Comparison of ENCODE assay signal across 11 cellular contexts in genomic region chr18:22171263-22171838, GRCh38. TPM values are rescaled to one million over a fixed set of nuclear protein-coding genes. Genes with fewer than 3 reads are reported as not detected.
DNase-seq lines count a peak whose midpoint lies in the region; ATAC-seq lines count a peak whose summit lies in the region.
"Had no signal": no experiment of that assay in that cellular context is flagged by ENCODE, and none has a peak within 500 bp of the region (broad histone marks: within the 10 kb centered on the region; RNA-seq: fewer than 3 reads in every experiment).

No MANE protein-coding gene starts in this region.

- peaks cover 5 to 21% (median 16%) of the 10 kb centered on the region in 11 experiments; a peak in 19 of 22 replicates for H3K9me3 ChIP-seq in BLaER1 treated with 17β-estradiol and CSF1 and Interleukin-3, amounts not matched to agents 10 nM and 100 nM (replicated peaks in 1 of 11)
- no peaks in the 10 kb centered on the region for H3K9me3 ChIP-seq in right cardiac atrium (ENCODE audit: control insufficient read depth, low read length)

- H3K4me2 ChIP-seq in BLaER1 treated with 17β-estradiol and CSF1 and Interleukin-3, amounts not matched to agents 10 nM and 100 nM = peak overlapping the region; percentile 82 to 99 (median 96)

- no peak for ATAC-seq in activated naive CD8-positive, alpha-beta T cell treated with anti-CD3 and anti-CD28 coated beads, Interleukin-2, amount 10 ng/mL, durations not matched to agents 7 days and 5 days (ENCODE audit: low read depth)
- no peak for ATAC-seq in right cardiac atrium

- H3K27ac ChIP-seq in BLaER1 treated with 17β-estradiol and CSF1 and Interleukin-3, amounts not matched to agents 10 nM and 100 nM = no peak overlapping the region
- peak overlapping the region; percentile 49 for H3K27ac ChIP-seq in right cardiac atrium (ENCODE audit: low read length)
- H3K27ac ChIP-seq: foreskin keratinocyte had no signal

- peak overlapping the region in 6 of 11 experiments; percentile 80 to 87 (median 86); a peak in 8 of 22 replicates for H3K9ac ChIP-seq in BLaER1 treated with 17β-estradiol and CSF1 and Interleukin-3, amounts not matched to agents 10 nM and 100 nM

- POLR2A ChIA-PET in activated naive CD8-positive, alpha-beta T cell treated with anti-CD3 and anti-CD28 coated beads, Interleukin-2, amount 10 ng/mL, durations not matched to agents 7 days and 5 days (lab: Charles Lee) = no interaction called here

- H3K4me3 ChIP-seq in BLaER1 treated with 17β-estradiol and CSF1 and Interleukin-3, amounts not matched to agents 10 nM and 100 nM = peak overlapping the region; percentile 80 to 95 (median 91); a peak in 18 of 20 replicates
- H3K4me3 ChIP-seq in right cardiac atrium (ENCODE audit: low read length) = peak overlapping the region; percentile 66

- DNase-seq in activated naive CD8-positive, alpha-beta T cell treated with anti-CD3 and anti-CD28 coated beads, Interleukin-2, amount 10 ng/mL, durations not matched to agents 7 days and 5 days = peak; percentile 33
- DNase-seq in right cardiac atrium = peak in 2 of 3 donors; percentile 60 to 71
- peak; percentile 71 for DNase-seq in retina
- DNase-seq in SHP77 treated with DMSO at 0.1 percent for 48 hours (lab: John Stamatoyannopoulos, UW) = no peak
- DNase-seq in activated CD4-positive, alpha-beta T cell treated with anti-CD3 and anti-CD28 coated beads for 4 hours = no peak
- DNase-seq in HT-29 (ENCODE audit: low spot score) = no peak
- DNase-seq in posterior vena cava (ENCODE audit: low spot score) = no peak
- DNase-seq: stimulated activated CD4-positive, alpha-beta T cell treated with anti-CD3 and anti-CD28 coated beads, Interleukin-4, amount 100 ng/mL, for 24 hours had no signal

- peaks cover 4% of the 10 kb centered on the region for H3K36me3 Mint-ChIP-seq in activated naive CD8-positive, alpha-beta T cell treated with anti-CD3 and anti-CD28 coated beads, Interleukin-2, amount 10 ng/mL, durations not matched to agents 7 days and 5 days
- H3K36me3 Mint-ChIP-seq: IgD-negative memory B cell had no signal

- peaks cover 10 to 28% (median 18%) of the 10 kb centered on the region in 10 experiments for H3K4me1 ChIP-seq in BLaER1 treated with 17β-estradiol and CSF1 and Interleukin-3, amounts not matched to agents 10 nM and 100 nM
- H3K4me1 ChIP-seq in right cardiac atrium (ENCODE audit: control insufficient read depth, insufficient read depth, low read length) = no peaks in the 10 kb centered on the region
- H3K4me1 ChIP-seq: foreskin keratinocyte had no signal

- peaks cover 23 to 41% (median 30%) of the 10 kb centered on the region in 11 experiments for H3K27me3 ChIP-seq in BLaER1 treated with 17β-estradiol and CSF1 and Interleukin-3, amounts not matched to agents 10 nM and 100 nM
- no peaks in the 10 kb centered on the region for H3K27me3 ChIP-seq in right cardiac atrium (ENCODE audit: control insufficient read depth, insufficient read depth)

- peaks cover 0 to 9% (median under 1%) of the 10 kb centered on the region in 11 experiments; a peak in 8 of 22 replicates for H3K36me3 ChIP-seq in BLaER1 treated with 17β-estradiol and CSF1 and Interleukin-3, amounts not matched to agents 10 nM and 100 nM

- intact Hi-C loops in right cardiac atrium (cut with DNase I) = loop anchor here (5.0 to 10.0 kb wide), 4 partner anchors 176 to 533 kb away; no protein-coding TSS in a partner anchor
- intact Hi-C loops in posterior vena cava (cut with DNase I) = loop anchor here (5.0 to 10.0 kb wide), 4 partner anchors 176 to 391 kb away; no protein-coding TSS in a partner anchor

- peaks cover 0 to 41% (median 8%) of the 10 kb centered on the region in 11 experiments; a peak in 12 of 22 replicates for H4K20me1 ChIP-seq in BLaER1 treated with 17β-estradiol and CSF1 and Interleukin-3, amounts not matched to agents 10 nM and 100 nM

- 3% methylated on average over 73 of the region's 73 CpGs for WGBS in right cardiac atrium

- H3K9me3 Mint-ChIP-seq in activated naive CD8-positive, alpha-beta T cell treated with anti-CD3 and anti-CD28 coated beads, Interleukin-2, amount 10 ng/mL, durations not matched to agents 7 days and 5 days = no peaks in the 10 kb centered on the region
- H3K9me3 Mint-ChIP-seq: IgD-negative memory B cell had no signal

- peaks cover 83% of the 10 kb centered on the region for H3K27me3 Mint-ChIP-seq in activated naive CD8-positive, alpha-beta T cell treated with anti-CD3 and anti-CD28 coated beads, Interleukin-2, amount 10 ng/mL, durations not matched to agents 7 days and 5 days

- no peak overlapping the region for H3K4me3 Mint-ChIP-seq in activated naive CD8-positive, alpha-beta T cell treated with anti-CD3 and anti-CD28 coated beads, Interleukin-2, amount 10 ng/mL, durations not matched to agents 7 days and 5 days

- H3K27ac Mint-ChIP-seq in activated naive CD8-positive, alpha-beta T cell treated with anti-CD3 and anti-CD28 coated beads, Interleukin-2, amount 10 ng/mL, durations not matched to agents 7 days and 5 days = no peak overlapping the region

- H3K4me1 Mint-ChIP-seq in activated naive CD8-positive, alpha-beta T cell treated with anti-CD3 and anti-CD28 coated beads, Interleukin-2, amount 10 ng/mL, durations not matched to agents 7 days and 5 days = peaks cover 16% of the 10 kb centered on the region

RNA-seq across cellular contexts. Expression of gene GATA6, which starts 2.0 kb away (rescaled TPM):
- under 1 TPM; 0.14 to 0.17 TPM for total RNA-seq in activated naive CD8-positive, alpha-beta T cell treated with anti-CD3 and anti-CD28 coated beads, Interleukin-2, amount 10 ng/mL, durations not matched to agents 7 days and 5 days
- 10 to 100 TPM; 63.2 to 85.8 (median 77.9) TPM for total RNA-seq in right cardiac atrium
- polyA plus RNA-seq in right cardiac atrium = 52.4 TPM
- total RNA-seq in HT-29 (2014; rRNA removed; shearing (Covaris generic)) = 66.5 and 73.8 TPM in 2 replicates
- total RNA-seq in posterior vena cava = 10 to 100 TPM; 32.7 to 38.4 TPM
- polyA plus RNA-seq: IgD-negative memory B cell had no signal

Comparison
In these comparisons a context has a peak if more than half of its experiments do, and no peak if none do; other contexts are left out.
1. DNase-seq: peak in activated naive CD8-positive, alpha-beta T cell treated with anti-CD3 and anti-CD28 coated beads, Interleukin-2, amount 10 ng/mL, durations not matched to agents 7 days and 5 days (single experiment), right cardiac atrium (2 of 3) and retina (single experiment); none in SHP77 treated with DMSO at 0.1 percent for 48 hours (single experiment), activated CD4-positive, alpha-beta T cell treated with anti-CD3 and anti-CD28 coated beads for 4 hours (0 of 2), HT-29 (single experiment) and posterior vena cava (single experiment).
2. RNA of gene GATA6, which starts 2.0 kb away (total RNA-seq): 63.2 to 85.8 TPM in right cardiac atrium, 66.5 to 73.8 TPM in HT-29 and 32.7 to 38.4 TPM in posterior vena cava; 0.14 to 0.17 TPM in activated naive CD8-positive, alpha-beta T cell treated with anti-CD3 and anti-CD28 coated beads, Interleukin-2, amount 10 ng/mL, durations not matched to agents 7 days and 5 days; every median in the first group is over 10 times any median in the second.